24 cellular contexts compared by ENCODE assay signal in genomic region chr9:127011772-127012171, GRCh38.
A peak's percentile ranks its signal among the peaks of the same experiment; 100 is the strongest.
DNase-seq lines count a peak whose midpoint lies in the region; ATAC-seq and TF ChIP-seq lines count a peak whose summit lies in the region.
"Had no signal": no experiment of that assay in that cellular context is flagged by ENCODE, and none has a peak within 500 bp of the region (broad histone marks: within the 10 kb centered on the region; RNA-seq: fewer than 3 reads in every experiment).

No MANE protein-coding gene starts in this region.

- peaks cover 7% of the 10 kb centered on the region for H3K36me3 Mint-ChIP-seq in glutamatergic neuron (ENCODE audit: unreplicated experiment)
- H3K36me3 Mint-ChIP-seq: CD4-positive, alpha-beta memory T cell had no signal

- ATAC-seq in HG03571 (IDR thresholded peaks at IDR 0.05; ENCODE audit: unreplicated experiment) = no peak

- H3K27ac Mint-ChIP-seq in glutamatergic neuron (ENCODE audit: unreplicated experiment) = peak overlapping the region; percentile 3

- peaks cover 36% of the 10 kb centered on the region for H3K4me1 Mint-ChIP-seq in glutamatergic neuron (ENCODE audit: low read depth, unreplicated experiment)

- peaks cover 2 to 43% (median 29%) of the 10 kb centered on the region in 4 donors for H3K4me1 ChIP-seq in sigmoid colon
- H3K4me1 ChIP-seq: Caco-2 had no signal

- TF ChIP-seq CTCF in LNCaP clone FGC (IDR thresholded peaks at IDR 0.05; ENCODE audit: control insufficient read depth, extremely low read depth, insufficient read depth) = no peak
- no peak for TF ChIP-seq CTCF in glutamatergic neuron (IDR thresholded peaks at IDR 0.05; ENCODE audit: partially characterized antibody, unreplicated experiment)
- TF ChIP-seq CTCF in sigmoid colon (IDR thresholded peaks at IDR 0.05) = no peak

- 18 to 63% methylated on average over 6 of the region's 6 CpGs for WGBS in sigmoid colon, 2 donors

- H3K4me3 Mint-ChIP-seq in glutamatergic neuron (ENCODE audit: unreplicated experiment) = no peak overlapping the region
- H3K4me3 Mint-ChIP-seq: CD4-positive, alpha-beta memory T cell; IgD-negative memory B cell had no signal

- H3K36me3 ChIP-seq in sigmoid colon = no peaks in the 10 kb centered on the region
- H3K36me3 ChIP-seq: BLaER1 treated with 17β-estradiol and CSF1 and Interleukin-3, amounts not matched to agents 10 nM and 100 nM had no signal

- peak overlapping the region in 2 of 4 donors; percentile 71 to 84 for H3K27ac ChIP-seq in sigmoid colon
- H3K27ac ChIP-seq: 22Rv1; BLaER1 treated with 17β-estradiol and CSF1 and Interleukin-3, amounts not matched to agents 10 nM and 100 nM had no signal

- H3K27me3 ChIP-seq in sigmoid colon = no peaks in the 10 kb centered on the region

- no peak for TF ChIP-seq POLR2A in sigmoid colon (IDR thresholded peaks at IDR 0.05)

- DNase-seq in DMS 273 (lab: John Stamatoyannopoulos, UW; ENCODE audit: unreplicated experiment) = peak; percentile 8
- no peak for DNase-seq in DMS 273 treated with DMSO at 0.1 percent for 48 hours (lab: John Stamatoyannopoulos, UW)
- DNase-seq in LNCaP clone FGC (ENCODE audit: low read depth) = peak; percentile 86
- DNase-seq in glutamatergic neuron = no peak
- peak; percentile 50 for DNase-seq in sigmoid colon
- DNase-seq in SIG-M5 treated with dmso at 0.1 percent for 504 hours (lab: John Stamatoyannopoulos, UW; ENCODE audit: unreplicated experiment) = no peak
- no peak for DNase-seq in KBM-7
- DNase-seq: CD4-positive, alpha-beta memory T cell; DMS153; GF-D8; H7; Kasumi-1; MM.1S; NCI-H1048; NCI-H1436 treated with DMSO at 0.1 percent for 48 hours; NCI-H1930; NCI-H2227 treated with DMSO at 0.1 percent for 48 hours; NCI-H510A; NCI-H748 treated with DMSO at 0.1 percent for 48 hours had no signal

- peaks cover 4% of the 10 kb centered on the region for H3K27me3 Mint-ChIP-seq in glutamatergic neuron (ENCODE audit: unreplicated experiment)
- H3K27me3 Mint-ChIP-seq: IgD-negative memory B cell had no signal

- H3K4me3 ChIP-seq in LNCaP clone FGC (ENCODE audit: low read depth, low read length) (no peak overlapping the region), sigmoid colon (no peak overlapping the region)
- H3K4me3 ChIP-seq: BLaER1 treated with 17β-estradiol and CSF1 and Interleukin-3, amounts not matched to agents 10 nM and 100 nM had no signal

- in situ Hi-C loops in KBM-7 (cut with MboI; ENCODE audit: low pct_unique_long_range_greater_than_20kb, low sequenced_read_pairs) = no loop called here

- H3K9me3 ChIP-seq in sigmoid colon = no peaks in the 10 kb centered on the region
- H3K9me3 ChIP-seq: BLaER1 treated with 17β-estradiol and CSF1 and Interleukin-3, amounts not matched to agents 10 nM and 100 nM; Caco-2 had no signal

- peaks cover 4% of the 10 kb centered on the region for H3K9me3 Mint-ChIP-seq in glutamatergic neuron (ENCODE audit: unreplicated experiment)
- H3K9me3 Mint-ChIP-seq: CD4-positive, alpha-beta memory T cell; IgD-negative memory B cell had no signal

- intact Hi-C loops in sigmoid colon (cut with DNase I) = no loop called here

- TF ChIP-seq EP300 in sigmoid colon (IDR thresholded peaks at IDR 0.05) = no peak

Comparison
In these comparisons a context has a peak if more than half of its experiments do, and no peak if none do; other contexts are left out.
1. DNase-seq: peak in DMS 273 (single experiment), LNCaP clone FGC (single experiment) and sigmoid colon (single experiment); none in DMS 273 treated with DMSO at 0.1 percent for 48 hours (single experiment), glutamatergic neuron (single experiment), SIG-M5 treated with dmso at 0.1 percent for 504 hours (single experiment) and KBM-7 (single experiment).